ENCODE assay signal across 9 cellular contexts in the genomic region with DNA sequence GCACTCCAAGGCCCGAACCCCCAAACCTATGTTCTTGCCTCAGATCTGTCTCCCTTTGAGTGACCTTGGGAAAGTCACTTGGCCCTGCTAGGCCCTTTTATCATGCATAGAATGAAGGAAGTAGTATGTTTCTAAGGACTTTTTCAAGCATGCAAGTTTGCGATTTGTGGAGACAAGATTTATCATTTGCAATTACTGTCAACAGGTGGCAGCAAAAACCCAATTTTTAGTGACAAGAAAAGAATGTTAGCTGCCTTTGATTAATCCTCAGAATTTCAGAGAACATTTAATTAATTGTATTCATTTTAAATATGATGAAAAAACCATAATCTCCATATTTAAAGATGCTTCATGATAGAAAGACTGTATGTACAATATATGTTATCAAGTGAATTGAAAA. TPM values are rescaled to one million over a fixed set of nuclear protein-coding genes. Genes with fewer than 3 reads are reported as not detected.
A peak's percentile ranks its signal among the peaks of the same experiment; 100 is the strongest.
DNase-seq lines count a peak whose midpoint lies in the region; ATAC-seq and TF ChIP-seq lines count a peak whose summit lies in the region.
"Had no signal": no experiment of that assay in that cellular context is flagged by ENCODE, and none has a peak within 500 bp of the region (broad histone marks: within the 10 kb centered on the region; RNA-seq: fewer than 3 reads in every experiment).

No MANE protein-coding gene starts in this region.

- H3K4me2 ChIP-seq in GM23248 (ENCODE audit: unreplicated experiment), result no peak overlapping the region

- H4K20me1 ChIP-seq in GM23248 (ENCODE audit: insufficient read depth), result no peaks in the 10 kb centered on the region

- H3K9me3 ChIP-seq in GM23248 (ENCODE audit: low read depth) (no peaks in the 10 kb centered on the region), colonic mucosa (no peaks in the 10 kb centered on the region)

- H3K4me3 ChIP-seq in GM23248, result no peak overlapping the region
- H3K4me3 ChIP-seq in colonic mucosa, result no peak overlapping the region

- H3K9ac ChIP-seq in GM23248 (no peak overlapping the region), colonic mucosa (ENCODE audit: low read depth in 2 of 2, low read length in 2 of 2) (no peak overlapping the region)

- in situ Hi-C loops in GM23248 (cut with MboI), result no loop called here

- H2AFZ ChIP-seq in GM23248, result no peak overlapping the region

- DNase-seq in COLO829 (ENCODE audit: low spot score) (peak; percentile 69), GM23248 (peak; percentile 70), NOMO-1 (lab: John Stamatoyannopoulos, UW; ENCODE audit: unreplicated experiment in 2 of 2) (peak; percentile 20 to 31), colonic mucosa (peak; percentile 30), naive B cell (peak; percentile 43), posterior cingulate gyrus (no peak), GM19240 (ENCODE audit: insufficient read length, low spot score) (no peak)

- H3K27ac Mint-ChIP-seq in naive B cell, result no peak overlapping the region
- H3K27ac Mint-ChIP-seq: T-cell had no signal

- no peaks in the 10 kb centered on the region for H3K27me3 ChIP-seq in GM23248 (replicated peaks; ENCODE audit: insufficient read depth)
- no peaks in the 10 kb centered on the region for H3K27me3 ChIP-seq in colonic mucosa

- H3K9me2 ChIP-seq in GM23248 (ENCODE audit: insufficient read depth), result no peaks in the 10 kb centered on the region

- peaks cover 52% of the 10 kb centered on the region for H3F3A ChIP-seq in GM23248 (ENCODE audit: insufficient read depth)

- H3K79me2 ChIP-seq in GM23248 (ENCODE audit: insufficient read depth), result no peaks in the 10 kb centered on the region

- H3K4me3 Mint-ChIP-seq in naive B cell, result no peak overlapping the region
- H3K4me3 Mint-ChIP-seq: T-cell had no signal

- peak; percentile 62 for TF ChIP-seq CTCF in colonic mucosa (IDR thresholded peaks at IDR 0.05)

- H3K4me1 ChIP-seq in GM23248 (ENCODE audit: insufficient read depth) (peaks cover 63% of the 10 kb centered on the region), colonic mucosa (no peaks in the 10 kb centered on the region)

- no peak for ATAC-seq in naive B cell (ENCODE audit: low read depth in 2 of 2)
- ATAC-seq in GM21526 (IDR thresholded peaks at IDR 0.05; ENCODE audit: low FRiP score, unreplicated experiment), result no peak
- ATAC-seq: T-cell had no signal

- no peaks in the 10 kb centered on the region for H3K9me3 Mint-ChIP-seq in naive B cell
- H3K9me3 Mint-ChIP-seq: T-cell had no signal

- no peak overlapping the region for H3K27ac ChIP-seq in GM23248
- no peak overlapping the region for H3K27ac ChIP-seq in colonic mucosa

- H3K4me1 Mint-ChIP-seq in naive B cell, result no peaks in the 10 kb centered on the region
- H3K4me1 Mint-ChIP-seq: T-cell had no signal

- intact Hi-C loops in colonic mucosa (cut with DNase I) (no loop called here), posterior cingulate gyrus (cut with DNase I) (loop anchor here (5.0 kb wide), 1 partner anchor 791 kb away; no protein-coding TSS in a partner anchor)

- 30 to 31% methylated on average over 2 of the region's 2 CpGs for WGBS in GM23248 (ENCODE audit: low coverage in 1 of 2, low lambda C conversion rate in 2 of 2, missing lambda C conversion rate in 2 of 2), 2 experiments

- H3K36me3 ChIP-seq in GM23248 (ENCODE audit: low read depth) (no peaks in the 10 kb centered on the region), colonic mucosa (no peaks in the 10 kb centered on the region)

- peaks cover 0 to 4% (median 0%) of the 10 kb centered on the region in 3 donors for H3K27me3 Mint-ChIP-seq in naive B cell

- H3K36me3 Mint-ChIP-seq in naive B cell, result no peaks in the 10 kb centered on the region
- H3K36me3 Mint-ChIP-seq: T-cell had no signal

RNA-seq across cellular contexts. Expression of gene PREP, which starts 28.3 kb away (rescaled TPM):
- 15.7 and 18.9 TPM in 2 replicates for total RNA-seq in GM23248 (2014; rRNA removed; shearing (Covaris generic))
- 37.9 and 41.8 TPM in 2 replicates for polyA plus RNA-seq in GM23248 (2016; fragmentation: Nextera tagmentation; extraction: Ambion mirVana)
- total RNA-seq in colonic mucosa, result 100 to 1,000 TPM in 1 of 2 donors, 10 to 100 TPM in 1; 99.9 to 113 TPM
- 10 to 100 TPM; 14.0 to 25.8 (median 22.8) TPM for polyA plus RNA-seq in naive B cell (ENCODE audit: low read depth in 6 of 6)

Comparison
In these comparisons a context has a peak if more than half of its experiments do, and no peak if none do; other contexts are left out.
1. DNase-seq: peak in COLO829 (single experiment), GM23248 (single experiment), NOMO-1 (2 of 2), colonic mucosa (single experiment) and naive B cell (single experiment); none in posterior cingulate gyrus (0 of 10) and GM19240 (single experiment).